In genomic region chr7:24706211-24707165, GRCh38 we compare ENCODE assay signal across 16 cellular contexts.
"Had no signal": no experiment of that assay in that cellular context is flagged by ENCODE, and none has a peak within 500 bp of the region (broad histone marks: within the 10 kb centered on the region; RNA-seq: fewer than 3 reads in every experiment).

No MANE protein-coding gene starts in this region.

- H3K4me3 ChIP-seq: lower lobe of right lung, pancreas, transverse colon had no signal

- H3K27me3 Mint-ChIP-seq: activated CD4-positive, alpha-beta T cell treated with anti-CD3 and anti-CD28 coated beads, Interleukin-2, amount 10 ng/mL, durations not matched to agents 7 days and 5 days; activated naive CD8-positive, alpha-beta T cell; brain had no signal

- DNase-seq: activated CD4-positive, alpha-beta T cell treated with anti-CD3 and anti-CD28 coated beads, Interleukin-2, amount 10 ng/mL, durations not matched to agents 7 days and 5 days; activated CD8-positive, alpha-beta memory T cell treated with anti-CD3 and anti-CD28 coated beads, Interleukin-2, amount 50 U/mL, for 48 hours; activated gamma-delta T cell treated with Interleukin-2 at 50 U/mL for 16 hours; cerebellar nuclear complex; dermis blood vessel endothelial cell; effector memory CD8-positive, alpha-beta T cell; foreskin melanocyte; lower lobe of right lung; pancreas; stimulated activated CD4-positive, alpha-beta T cell treated with anti-CD3 and anti-CD28 coated beads, Interleukin-15, amount 100 ng/mL, for 24 hours; stimulated activated CD4-positive, alpha-beta T cell treated with anti-CD3 and anti-CD28 coated beads, Interleukin-4, amount 100 ng/mL, for 1 hour; stimulated activated naive CD4-positive, alpha-beta T cell treated with Interleukin-2 at 50 U/mL for 16 hours; transverse colon had no signal

- H3K4me1 ChIP-seq: pancreas, transverse colon had no signal

- ATAC-seq: effector memory CD8-positive, alpha-beta T cell had no signal

- FAIRE-seq: pancreas had no signal

- H3K27me3 ChIP-seq: pancreas, transverse colon had no signal

- H3K27ac ChIP-seq: lower lobe of right lung, pancreas, transverse colon had no signal

- H3K4me3 Mint-ChIP-seq: activated CD4-positive, alpha-beta T cell treated with anti-CD3 and anti-CD28 coated beads, Interleukin-2, amount 10 ng/mL, durations not matched to agents 7 days and 5 days; activated naive CD8-positive, alpha-beta T cell; brain; effector memory CD8-positive, alpha-beta T cell; T-helper 2 cell treated with Interferon-gamma antibody and Interleukin-4, amounts not matched to agents 5 μg/mL and 100 μg/mL, for 36 hours had no signal

- H3K36me3 ChIP-seq: lower lobe of right lung, pancreas, transverse colon had no signal

- H3K36me3 Mint-ChIP-seq: activated naive CD8-positive, alpha-beta T cell had no signal

- H3K9me3 Mint-ChIP-seq: activated CD4-positive, alpha-beta T cell treated with anti-CD3 and anti-CD28 coated beads, Interleukin-2, amount 10 ng/mL, durations not matched to agents 7 days and 5 days; brain; effector memory CD8-positive, alpha-beta T cell; T-helper 2 cell treated with Interferon-gamma antibody and Interleukin-4, amounts not matched to agents 5 μg/mL and 100 μg/mL, for 36 hours had no signal

- H3K27ac Mint-ChIP-seq: activated CD4-positive, alpha-beta T cell treated with anti-CD3 and anti-CD28 coated beads, Interleukin-2, amount 10 ng/mL, durations not matched to agents 7 days and 5 days; activated naive CD8-positive, alpha-beta T cell; T-helper 2 cell treated with Interferon-gamma antibody and Interleukin-4, amounts not matched to agents 5 μg/mL and 100 μg/mL, for 36 hours had no signal

- H3K9me3 ChIP-seq: lower lobe of right lung, pancreas, transverse colon had no signal
